9 cellular contexts compared by ENCODE assay signal in the genomic region with DNA sequence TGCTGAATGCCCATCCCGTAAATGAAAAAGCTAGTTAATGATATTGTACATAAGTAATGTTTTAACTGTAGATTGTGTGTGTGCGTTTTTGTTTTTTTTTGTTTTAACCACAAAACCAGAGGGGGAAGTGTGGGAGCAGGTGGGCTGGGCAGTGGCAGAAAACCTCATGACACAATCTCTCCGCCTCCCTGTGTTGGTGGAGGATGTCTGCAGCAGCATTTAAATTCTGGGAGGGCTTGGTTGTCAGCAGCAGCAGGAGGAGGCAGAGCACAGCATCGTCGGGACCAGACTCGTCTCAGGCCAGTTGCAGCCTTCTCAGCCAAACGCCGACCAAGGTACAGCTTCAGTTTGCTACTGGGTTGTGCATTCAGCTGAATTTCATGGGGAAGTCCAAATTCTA. TPM values are rescaled to one million over a fixed set of nuclear protein-coding genes. Genes with fewer than 3 reads are reported as not detected.
A peak's percentile ranks its signal among the peaks of the same experiment; 100 is the strongest.
DNase-seq lines count a peak whose midpoint lies in the region; ATAC-seq and TF ChIP-seq lines count a peak whose summit lies in the region.
"Had no signal": no experiment of that assay in that cellular context is flagged by ENCODE, and none has a peak within 500 bp of the region (broad histone marks: within the 10 kb centered on the region; RNA-seq: fewer than 3 reads in every experiment).

SPP1 (plus strand) TSS at position 249 of the 400 bp plus-strand sequence. CDS start 1,182 bp downstream, outside the sequence.

- TF ChIP-seq CTCF in GM12865 (IDR thresholded peaks at IDR 0.05; ENCODE audit: insufficient read depth, low read depth, low read length, missing control alignments) (no peak), subcutaneous adipose tissue (IDR thresholded peaks at IDR 0.05; ENCODE audit: low read depth) (no peak), lower leg skin (IDR thresholded peaks at IDR 0.05) (no peak)

- intact Hi-C loops in lower leg skin (cut with DNase I; ENCODE audit: low total_unique reads): loop anchor here (10.0 kb wide), 1 partner anchor 121 kb away; no protein-coding TSS in a partner anchor

- no peaks in the 10 kb centered on the region for H3K36me3 Mint-ChIP-seq in activated naive CD8-positive, alpha-beta T cell treated with anti-CD3 and anti-CD28 coated beads for 36 hours
- H3K36me3 Mint-ChIP-seq in immature natural killer cell: no peaks in the 10 kb centered on the region
- H3K36me3 Mint-ChIP-seq: T-cell had no signal

- peak; percentile 83 for ATAC-seq in GM21737 (IDR thresholded peaks at IDR 0.05; ENCODE audit: unreplicated experiment)

- DNase-seq in GM12865 (ENCODE audit: low read depth): peak; percentile 4
- peak; percentile 64 for DNase-seq in NAMALWA (ENCODE audit: low spot score)
- DNase-seq in activated naive CD8-positive, alpha-beta T cell treated with anti-CD3 and anti-CD28 coated beads for 36 hours: peak; percentile 31
- DNase-seq in immature natural killer cell: peak in 2 of 3 donors; percentile 3
- DNase-seq in foreskin melanocyte: no peak
- no peak for DNase-seq in lower leg skin (ENCODE audit: low spot score in 2 of 2)

- H3K4me3 ChIP-seq in GM12865 (ENCODE audit: low read depth, low read length) (no peak within 1 kb of the TSS), lower leg skin (ENCODE audit: low read depth, poor library complexity, severe bottlenecking) (no peak within 1 kb of the TSS)

- H3K27me3 Mint-ChIP-seq in activated naive CD8-positive, alpha-beta T cell treated with anti-CD3 and anti-CD28 coated beads for 36 hours: peaks cover 66% of the 10 kb centered on the region
- peaks cover 9 to 17% (median 11%) of the 10 kb centered on the region in 3 donors for H3K27me3 Mint-ChIP-seq in immature natural killer cell (ENCODE audit: low read depth in 3 of 3)

- H3K4me3 Mint-ChIP-seq in activated naive CD8-positive, alpha-beta T cell treated with anti-CD3 and anti-CD28 coated beads for 36 hours: no peak within 1 kb of the TSS
- H3K4me3 Mint-ChIP-seq in immature natural killer cell: peak within 1 kb of the TSS in 2 of 5 donors; percentile 6 to 23
- H3K4me3 Mint-ChIP-seq: T-cell had no signal

- no peak for TF ChIP-seq POLR2A in lower leg skin (IDR thresholded peaks at IDR 0.05)

- no peak within 1 kb of the TSS for H3K27ac Mint-ChIP-seq in activated naive CD8-positive, alpha-beta T cell treated with anti-CD3 and anti-CD28 coated beads for 36 hours
- no peak within 1 kb of the TSS for H3K27ac Mint-ChIP-seq in immature natural killer cell
- H3K27ac Mint-ChIP-seq: T-cell had no signal

- peaks cover 13% of the 10 kb centered on the region for H3K4me1 Mint-ChIP-seq in activated naive CD8-positive, alpha-beta T cell treated with anti-CD3 and anti-CD28 coated beads for 36 hours
- peaks cover 6 to 14% of the 10 kb centered on the region in 2 donors for H3K4me1 Mint-ChIP-seq in immature natural killer cell

- H3K9me3 Mint-ChIP-seq in activated naive CD8-positive, alpha-beta T cell treated with anti-CD3 and anti-CD28 coated beads for 36 hours: no peaks in the 10 kb centered on the region
- H3K9me3 Mint-ChIP-seq in immature natural killer cell: peaks cover 0 to 2% (median 0%) of the 10 kb centered on the region in 6 donors
- H3K9me3 Mint-ChIP-seq: T-cell had no signal

- 26 to 45% methylated on average over 8 of the region's 8 CpGs for WGBS in lower leg skin, 2 donors

RNA-seq across cellular contexts. Expression of gene SPP1, which starts in this region (rescaled TPM):
- under 1 TPM in 1 of 2 experiments, not detected in 1; 0.32 TPM for total RNA-seq in activated naive CD8-positive, alpha-beta T cell treated with anti-CD3 and anti-CD28 coated beads for 36 hours
- polyA plus RNA-seq in immature natural killer cell: not detected
- total RNA-seq in subcutaneous adipose tissue: 1,000 to 10,000 TPM in 1 of 4 donors, 100 to 1,000 TPM in 2, 10 to 100 TPM in 1; 43.3 to 2,902 (median 151) TPM
- 10 to 100 TPM in 2 of 4 donors, 1 to 10 TPM in 2; 1.9 to 57.0 (median 7.4) TPM for total RNA-seq in lower leg skin

Comparison
In these comparisons a context has a peak if more than half of its experiments do, and no peak if none do; other contexts are left out.
1. Peak in DNase-seq in activated naive CD8-positive, alpha-beta T cell treated with anti-CD3 and anti-CD28 coated beads for 36 hours; RNA of the gene not detected or under 1 TPM.
2. Peak in DNase-seq in immature natural killer cell; RNA of the gene not detected or under 1 TPM.
3. DNase-seq: peak in GM12865 (single experiment) and NAMALWA (single experiment); none in foreskin melanocyte (single experiment) and lower leg skin (0 of 2).